Comparison of ENCODE assay signal across 4 cellular contexts in the genomic region with DNA sequence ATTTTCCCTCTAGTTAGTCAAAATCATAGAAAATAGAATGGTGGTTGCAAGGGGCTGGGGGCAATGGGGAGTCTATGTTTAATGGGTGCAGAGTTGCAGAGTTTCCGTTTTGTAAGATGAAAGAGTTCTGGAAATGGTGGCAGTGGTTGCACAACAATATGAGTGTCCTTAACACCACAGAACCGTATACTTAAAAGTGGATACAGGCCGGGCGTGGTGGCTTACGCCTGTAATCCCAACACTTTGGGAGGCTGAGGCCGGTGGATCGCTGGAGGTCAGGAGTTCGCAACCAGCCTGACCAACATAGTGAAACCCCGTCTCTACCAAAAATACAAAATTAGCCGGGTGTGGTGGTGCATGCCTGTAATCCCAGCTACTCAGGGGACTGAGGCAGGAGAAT. TPM values are rescaled to one million over a fixed set of nuclear protein-coding genes. Genes with fewer than 3 reads are reported as not detected.
"Had no signal": no experiment of that assay in that cellular context is flagged by ENCODE, and none has a peak within 500 bp of the region (broad histone marks: within the 10 kb centered on the region; RNA-seq: fewer than 3 reads in every experiment).

No MANE protein-coding gene starts in this region.

RNA-seq across cellular contexts. Expression of gene VILL, which starts 2.2 kb away (rescaled TPM):
- polyA plus RNA-seq: neural cell had no signal

RNA-seq across cellular contexts. Expression of gene DLEC1, which starts 50.6 kb away (rescaled TPM):
- total RNA-seq: endothelial cell of umbilical vein, foreskin keratinocyte, pulmonary artery endothelial cell had no signal
- polyA plus RNA-seq: endothelial cell of umbilical vein had no signal
